29 cellular contexts compared by ENCODE assay signal in genomic region chr3:87473944-87474343, GRCh38.
"Had no signal": no experiment of that assay in that cellular context is flagged by ENCODE, and none has a peak within 500 bp of the region (broad histone marks: within the 10 kb centered on the region; RNA-seq: fewer than 3 reads in every experiment).

No MANE protein-coding gene starts in this region.

- H3K4me3 Mint-ChIP-seq: stimulated activated effector memory CD8-positive, alpha-beta T cell treated with anti-CD3 and anti-CD28 coated beads, Interleukin-12 subunit alpha, Interleukin-12 subunit beta, amount 100 ng/mL, for 72 hours; stimulated activated memory B cell treated with anti-CD40 and anti-IgM and Interleukin-4, amounts not matched to agents 10 μg/mL and 1 μg/mL and 100 μg/mL, for 72 hours; stimulated activated naive B cell treated with anti-CD40 and anti-IgM and Interleukin-4, amounts not matched to agents 10 μg/mL and 1 μg/mL and 100 μg/mL, for 72 hours; stimulated activated naive CD8-positive, alpha-beta T cell treated with anti-CD3 and anti-CD28 coated beads, Interleukin-15, amount 100 ng/mL, for 72 hours; stimulated activated naive CD8-positive, alpha-beta T cell treated with anti-CD3 and anti-CD28 coated beads, Interleukin-15, Interleukin-2, amounts not matched to agents 100 ng/mL and 50 ng/mL, for 24 hours; type B pancreatic cell had no signal

- H3K36me3 Mint-ChIP-seq: stimulated activated effector memory CD8-positive, alpha-beta T cell treated with anti-CD3 and anti-CD28 coated beads, Interleukin-12 subunit alpha, Interleukin-12 subunit beta, amount 100 ng/mL, for 72 hours; stimulated activated memory B cell treated with anti-CD40 and anti-IgM and Interleukin-4, amounts not matched to agents 10 μg/mL and 1 μg/mL and 100 μg/mL, for 72 hours; stimulated activated naive B cell treated with anti-CD40 and anti-IgM and Interleukin-4, amounts not matched to agents 10 μg/mL and 1 μg/mL and 100 μg/mL, for 72 hours; type B pancreatic cell had no signal

- H3K9me3 ChIP-seq: suprapubic skin, testis, thoracic aorta, thyroid gland, tibial artery, tibial nerve, transverse colon, uterus, vagina had no signal

- H3K4me1 Mint-ChIP-seq: stimulated activated effector memory CD8-positive, alpha-beta T cell treated with anti-CD3 and anti-CD28 coated beads, Interleukin-12 subunit alpha, Interleukin-12 subunit beta, amount 100 ng/mL, for 72 hours; stimulated activated memory B cell treated with anti-CD40 and anti-IgM and Interleukin-4, amounts not matched to agents 10 μg/mL and 1 μg/mL and 100 μg/mL, for 72 hours; stimulated activated naive B cell treated with anti-CD40 and anti-IgM and Interleukin-4, amounts not matched to agents 10 μg/mL and 1 μg/mL and 100 μg/mL, for 72 hours; stimulated activated naive CD8-positive, alpha-beta T cell treated with anti-CD3 and anti-CD28 coated beads, Interleukin-15, amount 100 ng/mL, for 72 hours had no signal

- H3K27me3 Mint-ChIP-seq: stimulated activated memory B cell treated with anti-CD40 and anti-IgM and Interleukin-4, amounts not matched to agents 10 μg/mL and 1 μg/mL and 100 μg/mL, for 72 hours; stimulated activated naive B cell treated with anti-CD40 and anti-IgM and Interleukin-4, amounts not matched to agents 10 μg/mL and 1 μg/mL and 100 μg/mL, for 72 hours; stimulated activated naive CD8-positive, alpha-beta T cell treated with anti-CD3 and anti-CD28 coated beads, Interleukin-15, amount 100 ng/mL, for 72 hours; stimulated activated naive CD8-positive, alpha-beta T cell treated with anti-CD3 and anti-CD28 coated beads, Interleukin-15, Interleukin-2, amounts not matched to agents 100 ng/mL and 50 ng/mL, for 24 hours; type B pancreatic cell had no signal

- H3K36me3 ChIP-seq: stomach, suprapubic skin, thoracic aorta, thyroid gland, tibial artery, tibial nerve, transverse colon, upper lobe of left lung, upper lobe of right lung, uterus, vagina had no signal

- H3K4me3 ChIP-seq: stomach, suprapubic skin, testis, thoracic aorta, thyroid gland, tibial artery, tibial nerve, transverse colon, upper lobe of left lung, upper lobe of right lung, uterus, vagina had no signal

- H3K27ac ChIP-seq: stomach, suprapubic skin, testis, thoracic aorta, thyroid gland, tibial artery, tibial nerve, transverse colon, upper lobe of left lung, upper lobe of right lung, uterus, vagina had no signal

- ATAC-seq: stimulated activated effector memory CD8-positive, alpha-beta T cell treated with anti-CD3 and anti-CD28 coated beads, Interleukin-12 subunit alpha, Interleukin-12 subunit beta, amount 100 ng/mL, for 72 hours; stimulated activated memory B cell treated with anti-CD40 and anti-IgM and Interleukin-4, amounts not matched to agents 10 μg/mL and 1 μg/mL and 100 μg/mL, for 72 hours; stimulated activated naive B cell treated with anti-CD40 and anti-IgM and Interleukin-4, amounts not matched to agents 10 μg/mL and 1 μg/mL and 100 μg/mL, for 72 hours; stimulated activated naive CD8-positive, alpha-beta T cell treated with anti-CD3 and anti-CD28 coated beads, Interleukin-15, amount 100 ng/mL, for 72 hours; stimulated activated naive CD8-positive, alpha-beta T cell treated with anti-CD3 and anti-CD28 coated beads, Interleukin-15, Interleukin-2, amounts not matched to agents 100 U/mL and 50 U/mL, for 24 hours; upper lobe of right lung had no signal

- DNase-seq: stimulated activated CD4-positive, alpha-beta T cell treated with anti-CD3 and anti-CD28 coated beads, Interleukin-2, amount 100 ng/mL, for 48 hours; stimulated activated CD4-positive, alpha-beta T cell treated with anti-CD3 and anti-CD28 coated beads, Interleukin-4, amount 100 ng/mL, for 1 hour; stimulated activated CD4-positive, alpha-beta T cell treated with anti-CD3 and anti-CD28 coated beads, Interleukin-4, amount 100 ng/mL, for 24 hours; stimulated activated CD4-positive, alpha-beta T cell treated with anti-CD3 and anti-CD28 coated beads, Interleukin-4, amount 100 ng/mL, for 4 hours; stimulated activated CD8-positive, alpha-beta memory T cell treated with anti-CD3 and anti-CD28 coated beads, Interleukin-4, amount 100 ng/mL, for 48 hours; stimulated activated naive B cell treated with anti-CD40 and anti-IgM and Interleukin-4, amounts not matched to agents 10 μg/mL and 1 μg/mL and 100 μg/mL, for 72 hours; stimulated activated naive CD4-positive, alpha-beta T cell; stimulated activated naive CD4-positive, alpha-beta T cell treated with Interleukin-2 at 50 U/mL for 16 hours; stimulated activated naive CD8-positive, alpha-beta T cell treated with anti-CD3 and anti-CD28 coated beads, Interleukin-15, amount 100 ng/mL, for 72 hours; stimulated activated naive CD8-positive, alpha-beta T cell treated with anti-CD3 and anti-CD28 coated beads, Interleukin-15, Interleukin-2, amounts not matched to agents 100 U/mL and 50 U/mL, for 24 hours; stomach; substantia nigra; testis; thyroid gland; tibial artery; transverse colon; trophoblast cell; upper lobe of left lung; upper lobe of right lung; uterus had no signal

- H3K4me1 ChIP-seq: stomach, suprapubic skin, testis, thyroid gland, tibial artery, tibial nerve, transverse colon, upper lobe of left lung, upper lobe of right lung, uterus, vagina had no signal

- H3K27ac Mint-ChIP-seq: stimulated activated effector memory CD8-positive, alpha-beta T cell treated with anti-CD3 and anti-CD28 coated beads, Interleukin-12 subunit alpha, Interleukin-12 subunit beta, amount 100 ng/mL, for 72 hours; stimulated activated memory B cell treated with anti-CD40 and anti-IgM and Interleukin-4, amounts not matched to agents 10 μg/mL and 1 μg/mL and 100 μg/mL, for 72 hours; stimulated activated naive B cell treated with anti-CD40 and anti-IgM and Interleukin-4, amounts not matched to agents 10 μg/mL and 1 μg/mL and 100 μg/mL, for 72 hours; stimulated activated naive CD8-positive, alpha-beta T cell treated with anti-CD3 and anti-CD28 coated beads, Interleukin-15, amount 100 ng/mL, for 72 hours; stimulated activated naive CD8-positive, alpha-beta T cell treated with anti-CD3 and anti-CD28 coated beads, Interleukin-15, Interleukin-2, amounts not matched to agents 100 ng/mL and 50 ng/mL, for 24 hours; type B pancreatic cell had no signal

- FAIRE-seq: urothelium cell line had no signal

- H3K9me3 Mint-ChIP-seq: stimulated activated effector memory CD8-positive, alpha-beta T cell treated with anti-CD3 and anti-CD28 coated beads, Interleukin-12 subunit alpha, Interleukin-12 subunit beta, amount 100 ng/mL, for 72 hours; stimulated activated memory B cell treated with anti-CD40 and anti-IgM and Interleukin-4, amounts not matched to agents 10 μg/mL and 1 μg/mL and 100 μg/mL, for 72 hours had no signal
